In the genomic region with DNA sequence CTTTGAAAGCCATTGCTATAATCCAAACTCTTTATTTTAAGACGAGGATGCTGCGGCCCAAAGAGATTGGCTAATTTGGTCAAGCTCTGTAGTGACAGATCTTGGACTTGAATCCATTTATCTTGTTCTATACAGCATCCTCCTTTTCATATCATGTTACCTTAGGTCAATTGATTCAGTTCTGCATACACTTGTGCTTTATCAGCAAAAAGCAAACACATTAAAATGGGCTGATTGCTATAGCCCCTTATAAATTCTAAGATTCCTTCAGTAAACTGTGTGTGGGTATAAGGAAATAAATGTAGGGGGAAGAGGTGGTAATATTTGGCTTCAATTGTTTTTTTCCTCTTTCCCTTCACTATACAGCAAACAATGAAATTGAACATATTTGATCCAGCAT, we compare ENCODE assay signal across 39 cellular contexts.
"Had no signal": no experiment of that assay in that cellular context is flagged by ENCODE, and none has a peak within 500 bp of the region (broad histone marks: within the 10 kb centered on the region; RNA-seq: fewer than 3 reads in every experiment).

No MANE protein-coding gene starts in this region.

- H3K4me1 Mint-ChIP-seq: activated CD4-positive, alpha-beta T cell treated with anti-CD3 and anti-CD28 coated beads for 36 hours; activated CD4-positive, alpha-beta T cell treated with anti-CD3 and anti-CD28 coated beads, Interleukin-2, amount 10 ng/mL, durations not matched to agents 7 days and 5 days; activated naive CD4-positive, alpha-beta T cell treated with anti-CD3 and anti-CD28 coated beads, Interleukin-2, amount 10 ng/mL, durations not matched to agents 7 days and 5 days; activated naive CD8-positive, alpha-beta T cell treated with anti-CD3 and anti-CD28 coated beads, Interleukin-2, amount 50 U/mL, for 24 hours; activated T-helper 17 cell treated with anti-CD3 and anti-CD28 coated beads, Interleukin-2, amount 50 U/mL, for 72 hours had no signal

- H3K36me3 ChIP-seq: brain microvascular endothelial cell, breast epithelium, WERI-Rb-1 had no signal

- H3K27me3 ChIP-seq: body of pancreas, brain microvascular endothelial cell, breast epithelium had no signal

- H3K36me3 Mint-ChIP-seq: activated naive CD4-positive, alpha-beta T cell treated with anti-CD3 and anti-CD28 coated beads, Interleukin-2, amount 10 ng/mL, durations not matched to agents 7 days and 5 days; activated naive CD8-positive, alpha-beta T cell treated with anti-CD3 and anti-CD28 coated beads, Interleukin-2, amount 10 ng/mL, durations not matched to agents 7 days and 5 days; WTC11 had no signal

- H3K27ac Mint-ChIP-seq: activated CD4-positive, alpha-beta memory T cell treated with anti-CD3 and anti-CD28 coated beads, Interleukin-2, amount 10 ng/mL, durations not matched to agents 7 days and 5 days; activated CD4-positive, alpha-beta T cell treated with anti-CD3 and anti-CD28 coated beads for 36 hours; activated CD4-positive, alpha-beta T cell treated with anti-CD3 and anti-CD28 coated beads, Interleukin-2, amount 10 ng/mL, durations not matched to agents 7 days and 5 days; activated CD8-positive, alpha-beta T cell treated with anti-CD3 and anti-CD28 coated beads, Interleukin-2, amount 10 ng/mL, durations not matched to agents 7 days and 5 days; activated naive CD4-positive, alpha-beta T cell treated with anti-CD3 and anti-CD28 coated beads, Interleukin-2, amount 10 ng/mL, durations not matched to agents 7 days and 5 days; activated naive CD4-positive, alpha-beta T cell treated with anti-CD3 and anti-CD28 coated beads, Interleukin-2, amount 50 U/mL, for 24 hours; activated naive CD8-positive, alpha-beta T cell; activated naive CD8-positive, alpha-beta T cell treated with anti-CD3 and anti-CD28 coated beads, Interleukin-2, amount 10 ng/mL, durations not matched to agents 7 days and 5 days; activated naive CD8-positive, alpha-beta T cell treated with anti-CD3 and anti-CD28 coated beads, Interleukin-2, amount 50 U/mL, for 24 hours; activated T-cell treated with anti-CD3 and anti-CD28 coated beads, Interleukin-2, amount 50 U/mL, for 72 hours; activated T-helper 1 cell treated with anti-CD3 and anti-CD28 coated beads, Interleukin-12 subunit alpha, Interleukin-12 subunit beta, Interleukin-2, Interleukin-4 antibody, amounts not matched to agents 30 ng/mL and 10 ng/mL and 1 ng/mL, durations not matched to agents 14 hours and 24 hours and 36 hours; activated T-helper 17 cell treated with anti-CD3 and anti-CD28 coated beads, Interleukin-2, amount 50 U/mL, for 72 hours; T-helper 1 cell treated with Interleukin-12 subunit alpha and Interleukin-12 subunit beta and Interleukin-4 antibody, amounts not matched to agents 30 μg/mL and 1 μg/mL, for 36 hours; T-helper 2 cell treated with Interferon-gamma antibody and Interleukin-4, amounts not matched to agents 5 μg/mL and 100 μg/mL, for 36 hours; WTC11 had no signal

- H3K27me3 Mint-ChIP-seq: activated CD4-positive, alpha-beta memory T cell treated with anti-CD3 and anti-CD28 coated beads, Interleukin-2, amount 10 ng/mL, durations not matched to agents 7 days and 5 days; activated naive CD4-positive, alpha-beta T cell treated with anti-CD3 and anti-CD28 coated beads, Interleukin-2, amount 10 ng/mL, durations not matched to agents 7 days and 5 days; activated naive CD8-positive, alpha-beta T cell; activated naive CD8-positive, alpha-beta T cell treated with anti-CD3 and anti-CD28 coated beads, Interleukin-2, amount 10 ng/mL, durations not matched to agents 7 days and 5 days; activated naive CD8-positive, alpha-beta T cell treated with anti-CD3 and anti-CD28 coated beads, Interleukin-2, amount 50 U/mL, for 24 hours; activated T-helper 17 cell treated with anti-CD3 and anti-CD28 coated beads, Interleukin-2, amount 50 U/mL, for 72 hours had no signal

- H3K9me3 Mint-ChIP-seq: activated CD4-positive, alpha-beta memory T cell treated with anti-CD3 and anti-CD28 coated beads, Interleukin-2, amount 10 ng/mL, durations not matched to agents 7 days and 5 days; activated naive CD4-positive, alpha-beta T cell treated with anti-CD3 and anti-CD28 coated beads, Interleukin-2, amount 10 ng/mL, durations not matched to agents 7 days and 5 days had no signal

- H3K4me3 ChIP-seq: body of pancreas, breast epithelium had no signal

- DNase-seq: activated CD4-positive, alpha-beta memory T cell treated with anti-CD3 and anti-CD28 coated beads, Interleukin-2, amount 10 ng/mL, durations not matched to agents 7 days and 5 days; activated CD4-positive, alpha-beta T cell treated with anti-CD3 and anti-CD28 coated beads for 1 hour; activated CD4-positive, alpha-beta T cell treated with anti-CD3 and anti-CD28 coated beads for 36 hours; activated CD4-positive, alpha-beta T cell treated with anti-CD3 and anti-CD28 coated beads for 48 hours; activated CD4-positive, alpha-beta T cell treated with anti-CD3 and anti-CD28 coated beads, Interleukin-2, amount 10 ng/mL, durations not matched to agents 7 days and 5 days; activated CD4-positive, alpha-beta T cell treated with anti-CD3 and anti-CD28 coated beads, Interleukin-2, amount 50 U/mL, for 48 hours; activated CD4-positive, CD25-positive, alpha-beta regulatory T cell; activated CD8-positive, alpha-beta memory T cell treated with anti-CD3 and anti-CD28 coated beads for 24 hours; activated CD8-positive, alpha-beta memory T cell treated with anti-CD3 and anti-CD28 coated beads, Interleukin-2, amount 50 U/mL, for 4 hours; activated CD8-positive, alpha-beta T cell treated with anti-CD3 and anti-CD28 coated beads, Interleukin-2, amount 10 ng/mL, durations not matched to agents 7 days and 5 days; activated effector memory CD4-positive, alpha-beta T cell treated with anti-CD3 and anti-CD28 coated beads, Interleukin-2, amount 50 U/mL, for 16 hours; activated gamma-delta T cell treated with Interleukin-2 at 50 U/mL for 16 hours; activated naive CD4-positive, alpha-beta T cell; activated naive CD4-positive, alpha-beta T cell treated with anti-CD3 and anti-CD28 coated beads, Interleukin-2, amount 10 ng/mL, durations not matched to agents 7 days and 5 days; activated naive CD8-positive, alpha-beta T cell treated with anti-CD3 and anti-CD28 coated beads, Interleukin-2, amount 10 ng/mL, durations not matched to agents 7 days and 5 days; activated naive CD8-positive, alpha-beta T cell treated with anti-CD3 and anti-CD28 coated beads, Interleukin-2, amount 50 U/mL, for 24 hours; activated T-cell treated with anti-CD3 and anti-CD28 coated beads for 4 hours; activated T-cell treated with anti-CD3 and anti-CD28 coated beads, Interleukin-2, amount 50 U/mL, for 1 hour; activated T-cell treated with anti-CD3 and anti-CD28 coated beads, Interleukin-2, amount 50 U/mL, for 4 hours; activated T-cell treated with anti-CD3 and anti-CD28 coated beads, Interleukin-2, amount 50 U/mL, for 72 hours; amygdala; anterior cingulate cortex; body of pancreas; brain microvascular endothelial cell; central memory CD4-positive, alpha-beta T cell; T-helper 1 cell; T-helper 2 cell; T-helper 9 cell; WERI-Rb-1 had no signal

- FAIRE-seq: astrocyte had no signal

- H3K27ac ChIP-seq: body of pancreas, brain microvascular endothelial cell, breast epithelium, WERI-Rb-1 had no signal

- H3K9me3 ChIP-seq: body of pancreas had no signal

- H3K4me3 Mint-ChIP-seq: activated CD4-positive, alpha-beta memory T cell treated with anti-CD3 and anti-CD28 coated beads, Interleukin-2, amount 10 ng/mL, durations not matched to agents 7 days and 5 days; activated CD4-positive, alpha-beta T cell treated with anti-CD3 and anti-CD28 coated beads for 36 hours; activated CD4-positive, alpha-beta T cell treated with anti-CD3 and anti-CD28 coated beads, Interleukin-2, amount 10 ng/mL, durations not matched to agents 7 days and 5 days; activated CD8-positive, alpha-beta T cell treated with anti-CD3 and anti-CD28 coated beads, Interleukin-2, amount 10 ng/mL, durations not matched to agents 7 days and 5 days; activated naive CD4-positive, alpha-beta T cell treated with anti-CD3 and anti-CD28 coated beads, Interleukin-2, amount 10 ng/mL, durations not matched to agents 7 days and 5 days; activated naive CD4-positive, alpha-beta T cell treated with anti-CD3 and anti-CD28 coated beads, Interleukin-2, amount 50 U/mL, for 24 hours; activated naive CD8-positive, alpha-beta T cell; activated naive CD8-positive, alpha-beta T cell treated with anti-CD3 and anti-CD28 coated beads, Interleukin-2, amount 10 ng/mL, durations not matched to agents 7 days and 5 days; activated naive CD8-positive, alpha-beta T cell treated with anti-CD3 and anti-CD28 coated beads, Interleukin-2, amount 50 U/mL, for 24 hours; activated T-cell treated with anti-CD3 and anti-CD28 coated beads, Interleukin-2, amount 50 U/mL, for 4 hours; activated T-cell treated with anti-CD3 and anti-CD28 coated beads, Interleukin-2, amount 50 U/mL, for 72 hours; activated T-helper 1 cell treated with anti-CD3 and anti-CD28 coated beads, Interleukin-12 subunit alpha, Interleukin-12 subunit beta, Interleukin-2, Interleukin-4 antibody, amounts not matched to agents 30 ng/mL and 10 ng/mL and 1 ng/mL, durations not matched to agents 14 hours and 24 hours and 36 hours; activated T-helper 17 cell treated with anti-CD3 and anti-CD28 coated beads, Interleukin-2, amount 50 U/mL, for 72 hours; T-helper 1 cell treated with Interleukin-12 subunit alpha and Interleukin-12 subunit beta and Interleukin-4 antibody, amounts not matched to agents 30 μg/mL and 1 μg/mL, for 36 hours; T-helper 2 cell treated with Interferon-gamma antibody and Interleukin-4, amounts not matched to agents 5 μg/mL and 100 μg/mL, for 36 hours; WTC11 had no signal

- ATAC-seq: activated CD4-positive, alpha-beta T cell treated with anti-CD3 and anti-CD28 coated beads for 36 hours; activated CD4-positive, CD25-positive, alpha-beta regulatory T cell treated with anti-CD3 and anti-CD28 coated beads, Interleukin-2, amount 50 U/mL, for 24 hours; activated CD8-positive, alpha-beta T cell treated with anti-CD3 and anti-CD28 coated beads, Interleukin-2, amount 10 ng/mL, durations not matched to agents 7 days and 5 days; activated naive CD8-positive, alpha-beta T cell treated with anti-CD3 and anti-CD28 coated beads, Interleukin-2, amount 50 U/mL, for 24 hours; activated T-cell treated with anti-CD3 and anti-CD28 coated beads, Interleukin-2, amount 50 U/mL, for 4 hours; activated T-cell treated with anti-CD3 and anti-CD28 coated beads, Interleukin-2, amount 50 U/mL, for 72 hours; activated T-helper 17 cell treated with anti-CD3 and anti-CD28 coated beads, Interleukin-2, amount 50 U/mL, for 72 hours; body of pancreas; WTC11 had no signal

- H3K4me1 ChIP-seq: body of pancreas, breast epithelium had no signal
